12 cellular contexts compared by ENCODE assay signal in genomic region chr15:68334661-68335124, GRCh38. TPM values are rescaled to one million over a fixed set of nuclear protein-coding genes. Genes with fewer than 3 reads are reported as not detected.
DNase-seq lines count a peak whose midpoint lies in the region; ATAC-seq and TF ChIP-seq lines count a peak whose summit lies in the region.
"Had no signal": no experiment of that assay in that cellular context is flagged by ENCODE, and none has a peak within 500 bp of the region (broad histone marks: within the 10 kb centered on the region; RNA-seq: fewer than 3 reads in every experiment).

No MANE protein-coding gene starts in this region.

- H3K9me3 ChIP-seq in esophagus muscularis mucosa: no peaks in the 10 kb centered on the region
- no peaks in the 10 kb centered on the region for H3K9me3 ChIP-seq in osteoblast (ENCODE audit: low read depth, low read length)
- H3K9me3 ChIP-seq: testis had no signal

- peak overlapping the region; percentile 28 to 40 (median 36) for H3K27ac ChIP-seq in esophagus muscularis mucosa (replicated peaks in 1 of 4)
- H3K27ac ChIP-seq in osteoblast (ENCODE audit: low read depth, low read length): peak overlapping the region; percentile 85

- 67% methylated on average over 9 of the region's 9 CpGs for WGBS in esophagus muscularis mucosa

- H3K4me1 ChIP-seq in esophagus muscularis mucosa (peaks cover 17 to 28% (median 24%) of the 10 kb centered on the region in 4 donors), osteoblast (ENCODE audit: insufficient read depth, low read length) (peaks cover 40% of the 10 kb centered on the region)

- H3K4me2 ChIP-seq in osteoblast (ENCODE audit: insufficient read depth, low read length): peak overlapping the region; percentile 72

- no peak; the same call in 1 of the 2 replicates for TF ChIP-seq CTCF in AG10803 (conservative IDR thresholded peaks at IDR 0.05; ENCODE audit: low read length)
- no peak for TF ChIP-seq CTCF in esophagus muscularis mucosa (IDR thresholded peaks at IDR 0.05)
- peak; percentile 30 for TF ChIP-seq CTCF in osteoblast (IDR thresholded peaks at IDR 0.05; ENCODE audit: extremely low read depth, low read depth, low read length)

- DNase-seq in AG10803 (ENCODE audit: low read depth): peak; percentile 78
- DNase-seq in SW480 (ENCODE audit: low spot score): peak; percentile 27
- DNase-seq in esophagus muscularis mucosa (ENCODE audit: extremely low spot score): no peak
- peak; percentile 93 for DNase-seq in osteoblast (ENCODE audit: insufficient read length, low spot score, missing footprints)
- DNase-seq in stimulated activated CD4-positive, alpha-beta T cell treated with anti-CD3 and anti-CD28 coated beads, Interleukin-15, amount 100 ng/mL, for 24 hours: no peak
- no peak for DNase-seq in left colon
- DNase-seq: activated T-cell treated with anti-CD3 and anti-CD28 coated beads, Interleukin-2, amount 50 U/mL, for 4 hours; CD4-positive, alpha-beta T cell; NCI-H187 treated with DMSO at 0.1 percent for 48 hours; testis had no signal

- no peak overlapping the region for H2AFZ ChIP-seq in osteoblast (ENCODE audit: low read length)

- peaks cover 2% of the 10 kb centered on the region for H4K20me1 ChIP-seq in osteoblast (ENCODE audit: insufficient read depth, low read length)

- H3K4me3 ChIP-seq in AG10803 (ENCODE audit: low read length) (no peak overlapping the region), esophagus muscularis mucosa (no peak overlapping the region), osteoblast (ENCODE audit: insufficient read depth, low read length) (no peak overlapping the region)
- H3K4me3 ChIP-seq: testis had no signal

- TF ChIP-seq EP300 in esophagus muscularis mucosa (IDR thresholded peaks at IDR 0.05): no peak

- ATAC-seq in HG03378 (IDR thresholded peaks at IDR 0.05; ENCODE audit: unreplicated experiment) (no peak), HG03175 (IDR thresholded peaks at IDR 0.05; ENCODE audit: unreplicated experiment) (no peak), left colon (no peak)
- ATAC-seq: activated T-cell treated with anti-CD3 and anti-CD28 coated beads, Interleukin-2, amount 50 U/mL, for 4 hours had no signal

- TF ChIP-seq POLR2A in esophagus muscularis mucosa (IDR thresholded peaks at IDR 0.05; ENCODE audit: low read depth): no peak

- H3K36me3 ChIP-seq in esophagus muscularis mucosa: peaks cover 0 to 20% (median 0%) of the 10 kb centered on the region in 4 donors
- peaks cover 82% of the 10 kb centered on the region for H3K36me3 ChIP-seq in osteoblast (ENCODE audit: insufficient read depth, low read length)

- intact Hi-C loops in esophagus muscularis mucosa (cut with DNase I) (no loop called here), left colon (cut with DNase I, micrococcal nuclease) (no loop called here)

- H3K27me3 ChIP-seq in esophagus muscularis mucosa (no peaks in the 10 kb centered on the region), osteoblast (ENCODE audit: insufficient read depth, low read length) (no peaks in the 10 kb centered on the region)
- H3K27me3 ChIP-seq: testis had no signal

- H3K79me2 ChIP-seq in osteoblast (ENCODE audit: insufficient read depth, low read length): no peaks in the 10 kb centered on the region

RNA-seq across cellular contexts. Expression of gene FEM1B, which starts 57.1 kb away (rescaled TPM):
- total RNA-seq in esophagus muscularis mucosa: 10 to 100 TPM; 53.1 to 71.5 (median 56.5) TPM
- total RNA-seq in osteoblast: 35.5 and 41.5 TPM in 2 replicates
- total RNA-seq in left colon: 10 to 100 TPM; 51.2 to 55.3 TPM

Comparison
In these comparisons a context has a peak if more than half of its experiments do, and no peak if none do; other contexts are left out.
1. DNase-seq: peak in AG10803 (single experiment), SW480 (single experiment) and osteoblast (single experiment); none in esophagus muscularis mucosa (single experiment), stimulated activated CD4-positive, alpha-beta T cell treated with anti-CD3 and anti-CD28 coated beads, Interleukin-15, amount 100 ng/mL, for 24 hours (single experiment) and left colon (0 of 2).